ENCODE assay signal across 8 cellular contexts in genomic region chr15:96325579-96326331, GRCh38. TPM values are rescaled to one million over a fixed set of nuclear protein-coding genes. Genes with fewer than 3 reads are reported as not detected.
DNase-seq lines count a peak whose midpoint lies in the region; ATAC-seq and TF ChIP-seq lines count a peak whose summit lies in the region.

No MANE protein-coding gene starts in this region.

- TF ChIP-seq CTCF in GM10266 (IDR thresholded peaks at IDR 0.05; ENCODE audit: control insufficient read depth, insufficient read depth, low read depth, missing control alignments) (no peak), foreskin fibroblast (IDR thresholded peaks at IDR 0.05; ENCODE audit: low read depth, low read length) (no peak), sigmoid colon (IDR thresholded peaks at IDR 0.05) (no peak)

- intact Hi-C loops in sigmoid colon (cut with DNase I), result loop anchor here (5.0 to 10.0 kb wide), 5 partner anchors 567 to 1689 kb away; no protein-coding TSS in a partner anchor
- intact Hi-C loops in CD4-positive, alpha-beta memory T cell (cut with micrococcal nuclease), result no loop called here

- CTCF ChIA-PET in CD4-positive, alpha-beta memory T cell (lab: Charles Lee; ENCODE audit: partially characterized antibody), result no interaction called here

- no peak overlapping the region for H3K27ac Mint-ChIP-seq in activated T-cell treated with anti-CD3 and anti-CD28 coated beads, Interleukin-2, amount 50 U/mL, for 24 hours
- peak overlapping the region in 1 of 7 donors; percentile 91 for H3K27ac Mint-ChIP-seq in CD4-positive, alpha-beta memory T cell

- H3K36me3 Mint-ChIP-seq in activated T-cell treated with anti-CD3 and anti-CD28 coated beads, Interleukin-2, amount 50 U/mL, for 24 hours (ENCODE audit: low read depth), result no peaks in the 10 kb centered on the region
- H3K36me3 Mint-ChIP-seq in CD4-positive, alpha-beta memory T cell, result peaks cover 4% of the 10 kb centered on the region in 2 donors

- no peak for TF ChIP-seq EP300 in sigmoid colon (IDR thresholded peaks at IDR 0.05)

- peaks cover 34% of the 10 kb centered on the region for H3K4me1 ChIP-seq in SJSA1 (replicated peaks)
- H3K4me1 ChIP-seq in sigmoid colon, result peaks cover 0 to 60% (median 42%) of the 10 kb centered on the region in 4 donors
- H3K4me1 ChIP-seq in CD4-positive, alpha-beta memory T cell (ENCODE audit: insufficient read depth, low read length), result no peaks in the 10 kb centered on the region

- DNase-seq in GM10266 (ENCODE audit: extremely low spot score) (peak; percentile 12), SJSA1 (ENCODE audit: low read depth in 1 of 2, low spot score in 2 of 2) (peak in 1 of 2 experiments; percentile 72), foreskin fibroblast (peak in 1 of 2 donors; percentile 65), sigmoid colon (no peak), NCI-H1694 (lab: John Stamatoyannopoulos, UW) (no peak)
- DNase-seq in activated T-cell treated with anti-CD3 and anti-CD28 coated beads, Interleukin-2, amount 50 U/mL, for 24 hours, result no peak
- no peak for DNase-seq in CD4-positive, alpha-beta memory T cell

- no peaks in the 10 kb centered on the region for H3K27me3 ChIP-seq in SJSA1 (replicated peaks)
- H3K27me3 ChIP-seq in sigmoid colon, result no peaks in the 10 kb centered on the region
- H3K27me3 ChIP-seq in CD4-positive, alpha-beta memory T cell (ENCODE audit: insufficient read depth, low read length), result peaks cover 47% of the 10 kb centered on the region

- H3K27me3 Mint-ChIP-seq in activated T-cell treated with anti-CD3 and anti-CD28 coated beads, Interleukin-2, amount 50 U/mL, for 24 hours, result peaks cover 92% of the 10 kb centered on the region
- H3K27me3 Mint-ChIP-seq in CD4-positive, alpha-beta memory T cell, result peaks cover 67% of the 10 kb centered on the region in 2 donors

- H3K27ac ChIP-seq in SJSA1 (peak overlapping the region; percentile 78), sigmoid colon (peak overlapping the region; percentile 91 to 97 (median 94))
- H3K27ac ChIP-seq in CD4-positive, alpha-beta memory T cell (ENCODE audit: low read depth, low read length), result no peak overlapping the region

- H3K4me3 Mint-ChIP-seq in activated T-cell treated with anti-CD3 and anti-CD28 coated beads, Interleukin-2, amount 50 U/mL, for 24 hours, result no peak overlapping the region
- no peak overlapping the region for H3K4me3 Mint-ChIP-seq in CD4-positive, alpha-beta memory T cell

- peaks cover 15% of the 10 kb centered on the region for H3K4me1 Mint-ChIP-seq in activated T-cell treated with anti-CD3 and anti-CD28 coated beads, Interleukin-2, amount 50 U/mL, for 24 hours (ENCODE audit: low read depth)
- peaks cover 3 to 22% (median 9%) of the 10 kb centered on the region in 4 donors for H3K4me1 Mint-ChIP-seq in CD4-positive, alpha-beta memory T cell

- no peak for ATAC-seq in GM19324 (IDR thresholded peaks at IDR 0.05; ENCODE audit: low FRiP score, unreplicated experiment)

- POLR2A ChIA-PET in CD4-positive, alpha-beta memory T cell (lab: Charles Lee; ENCODE audit: partially characterized antibody), result no interaction called here

- H3K4me3 ChIP-seq in SJSA1, result peak overlapping the region; percentile 55
- H3K4me3 ChIP-seq in foreskin fibroblast (ENCODE audit: low read depth in 1 of 2, low read length in 2 of 2), result peak overlapping the region; percentile 86 to 94
- H3K4me3 ChIP-seq in sigmoid colon, result peak overlapping the region; percentile 52 to 89 (median 80)
- no peak overlapping the region for H3K4me3 ChIP-seq in CD4-positive, alpha-beta memory T cell (ENCODE audit: low read length in 2 of 2)

- H3K9me3 ChIP-seq in SJSA1 (replicated peaks) (no peaks in the 10 kb centered on the region), sigmoid colon (no peaks in the 10 kb centered on the region)
- H3K9me3 ChIP-seq in CD4-positive, alpha-beta memory T cell (ENCODE audit: control insufficient read depth in 1 of 2, low read length in 2 of 2), result no peaks in the 10 kb centered on the region

- TF ChIP-seq POLR2A in sigmoid colon (IDR thresholded peaks at IDR 0.05), result no peak

- H3K36me3 ChIP-seq in SJSA1, result no peaks in the 10 kb centered on the region
- H3K36me3 ChIP-seq in sigmoid colon, result no peaks in the 10 kb centered on the region
- no peaks in the 10 kb centered on the region for H3K36me3 ChIP-seq in CD4-positive, alpha-beta memory T cell (ENCODE audit: insufficient read depth, low read length)

- no peaks in the 10 kb centered on the region for H3K9me3 Mint-ChIP-seq in activated T-cell treated with anti-CD3 and anti-CD28 coated beads, Interleukin-2, amount 50 U/mL, for 24 hours
- H3K9me3 Mint-ChIP-seq in CD4-positive, alpha-beta memory T cell, result peaks cover 0 to 34% (median 21%) of the 10 kb centered on the region in 8 donors

- WGBS in sigmoid colon, 2 donors, result 6 to 7% methylated on average over 17 of the region's 17 CpGs

RNA-seq across cellular contexts. Expression of gene NR2F2, which starts 4.7 kb away (rescaled TPM):
- total RNA-seq in SJSA1 (2014; rRNA removed; shearing (Covaris generic)), result 9.8 and 14.0 TPM in 2 replicates
- total RNA-seq in sigmoid colon, result 10 to 100 TPM; 24.0 to 47.9 (median 31.0) TPM
- 10 to 100 TPM; 12.6 to 20.0 (median 12.9) TPM for polyA plus RNA-seq in sigmoid colon
- not detected for total RNA-seq in CD4-positive, alpha-beta memory T cell
- not detected for polyA plus RNA-seq in CD4-positive, alpha-beta memory T cell

Comparison
In these comparisons a context has a peak if more than half of its experiments do, and no peak if none do; other contexts are left out.
1. H3K4me3 ChIP-seq: peak in SJSA1 (single experiment), foreskin fibroblast (2 of 2) and sigmoid colon (4 of 4); none in CD4-positive, alpha-beta memory T cell (0 of 2).
2. RNA of gene NR2F2, which starts 4.7 kb away (total RNA-seq): 24.0 to 47.9 TPM in sigmoid colon and 9.8 to 14.0 TPM in SJSA1; not detected in CD4-positive, alpha-beta memory T cell; every median in the first group is over 10 times any median in the second.